15 cellular contexts compared by ENCODE assay signal in genomic region chr10:131702521-131703356, GRCh38.
"Had no signal": no experiment of that assay in that cellular context is flagged by ENCODE, and none has a peak within 500 bp of the region (broad histone marks: within the 10 kb centered on the region; RNA-seq: fewer than 3 reads in every experiment).

No MANE protein-coding gene starts in this region.

- H3K9me3 ChIP-seq: colonic mucosa, pancreas had no signal

- H3K4me1 ChIP-seq: colonic mucosa, gastroesophageal sphincter, pancreas had no signal

- H3K4me3 Mint-ChIP-seq: activated naive CD4-positive, alpha-beta T cell treated with anti-CD3 and anti-CD28 coated beads for 36 hours; nephron; T-helper 2 cell treated with Interferon-gamma antibody and Interleukin-4, amounts not matched to agents 5 μg/mL and 100 μg/mL, for 36 hours had no signal

- H3K27me3 ChIP-seq: cardiac muscle cell, colonic mucosa, pancreas had no signal

- ATAC-seq: gastroesophageal sphincter, pancreas had no signal

- H3K27ac ChIP-seq: cardiac muscle cell, colonic mucosa, epithelial cell of prostate, gastroesophageal sphincter, pancreas had no signal

- H3K27ac Mint-ChIP-seq: activated naive CD4-positive, alpha-beta T cell treated with anti-CD3 and anti-CD28 coated beads for 36 hours; nephron; T-helper 2 cell treated with Interferon-gamma antibody and Interleukin-4, amounts not matched to agents 5 μg/mL and 100 μg/mL, for 36 hours had no signal

- H3K4me3 ChIP-seq: cardiac muscle cell, colonic mucosa, gastroesophageal sphincter, lung, pancreas had no signal

- H3K4me1 Mint-ChIP-seq: nephron had no signal

- H3K36me3 ChIP-seq: cardiac muscle cell, colonic mucosa, gastroesophageal sphincter, pancreas had no signal

- DNase-seq: activated CD4-positive, alpha-beta T cell treated with anti-CD3 and anti-CD28 coated beads, Interleukin-2, amount 50 U/mL, for 4 hours; activated CD4-positive, CD25-positive, alpha-beta regulatory T cell treated with anti-CD3 and anti-CD28 coated beads, Interleukin-2, amount 50 U/mL, for 72 hours; activated naive CD4-positive, alpha-beta T cell treated with anti-CD3 and anti-CD28 coated beads for 36 hours; colonic mucosa; effector memory CD4-positive, alpha-beta T cell; retina; SIG-M5; small intestine had no signal
